ENCODE assay signal across 9 cellular contexts in genomic region chr12:56338643-56339422, GRCh38. TPM values are rescaled to one million over a fixed set of nuclear protein-coding genes. Genes with fewer than 3 reads are reported as not detected.
A peak's percentile ranks its signal among the peaks of the same experiment; 100 is the strongest.
DNase-seq lines count a peak whose midpoint lies in the region; ATAC-seq and TF ChIP-seq lines count a peak whose summit lies in the region.
"Had no signal": no experiment of that assay in that cellular context is flagged by ENCODE, and none has a peak within 500 bp of the region (broad histone marks: within the 10 kb centered on the region; RNA-seq: fewer than 3 reads in every experiment).

A gene with protein sequence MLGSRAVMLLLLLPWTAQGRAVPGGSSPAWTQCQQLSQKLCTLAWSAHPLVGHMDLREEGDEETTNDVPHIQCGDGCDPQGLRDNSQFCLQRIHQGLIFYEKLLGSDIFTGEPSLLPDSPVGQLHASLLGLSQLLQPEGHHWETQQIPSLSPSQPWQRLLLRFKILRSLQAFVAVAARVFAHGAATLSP (plus strand): TSS chr12:56338884. CDS start chr12:56339045, 161 bp downstream.

- CTCF ChIA-PET in activated CD8-positive, alpha-beta T cell treated with anti-CD3 and anti-CD28 coated beads for 36 hours (lab: Charles Lee) = interaction anchor here (0.8 to 2.1 kb wide), 8 partner anchors 11 to 149 kb away, joined by 3 to 12 read pairs (median 4); partner anchors contain the start of genes CNPY2, SMARCC2 and STAT2

- H3K9ac ChIP-seq in ES-I3 (ENCODE audit: low read depth, low read length) = peak within 1 kb of the TSS; percentile 34; the same call in 1 of the 2 replicates
- H3K9ac ChIP-seq in HUES64 (ENCODE audit: low read depth, low read length) = peak within 1 kb of the TSS; percentile 25

- H3K9me3 ChIP-seq in ES-I3 (ENCODE audit: control insufficient read depth, insufficient read depth, low read length) = no peaks in the 10 kb centered on the region
- no peaks in the 10 kb centered on the region for H3K9me3 ChIP-seq in HUES64 (ENCODE audit: insufficient read depth, low read depth, low read length)
- no peaks in the 10 kb centered on the region for H3K9me3 ChIP-seq in testis
- H3K9me3 ChIP-seq: pancreas had no signal

- H3K27ac ChIP-seq in HUES64 (ENCODE audit: low read depth, low read length) = peak within 1 kb of the TSS; percentile 63; the same call in 1 of the 2 replicates
- H3K27ac ChIP-seq in testis = no peak within 1 kb of the TSS

- H3K27me3 Mint-ChIP-seq in activated CD8-positive, alpha-beta T cell treated with anti-CD3 and anti-CD28 coated beads for 36 hours = no peaks in the 10 kb centered on the region

- POLR2A ChIA-PET in activated CD8-positive, alpha-beta T cell treated with anti-CD3 and anti-CD28 coated beads for 36 hours (lab: Charles Lee) = interaction anchor here (0.5 to 5.6 kb wide), 17 partner anchors 11 to 740 kb away, joined by 3 to 49 read pairs (median 4); partner anchors contain the start of genes BAZ2A, CNPY2, CS and NEMP1

- no peak for TF ChIP-seq POLR2A in testis (IDR thresholded peaks at IDR 0.05)

- peak; percentile 81 for ATAC-seq in activated CD8-positive, alpha-beta T cell treated with anti-CD3 and anti-CD28 coated beads for 36 hours
- ATAC-seq in esophagus mucosa = peak; percentile 42

- H3K4me1 ChIP-seq in ES-I3 (ENCODE audit: insufficient read depth, low read length) (peaks cover 27% of the 10 kb centered on the region), HUES64 (ENCODE audit: insufficient read depth, low read length) (peaks cover 23% of the 10 kb centered on the region), testis (no peaks in the 10 kb centered on the region)
- H3K4me1 ChIP-seq: pancreas had no signal

- H3K9me3 Mint-ChIP-seq in activated CD8-positive, alpha-beta T cell treated with anti-CD3 and anti-CD28 coated beads for 36 hours = no peaks in the 10 kb centered on the region

- peaks cover 41% of the 10 kb centered on the region for H3K4me1 Mint-ChIP-seq in activated CD8-positive, alpha-beta T cell treated with anti-CD3 and anti-CD28 coated beads for 36 hours (ENCODE audit: low read depth)

- H3K27me3 ChIP-seq in HUES64 (ENCODE audit: insufficient read depth, low read length) (no peaks in the 10 kb centered on the region), testis (no peaks in the 10 kb centered on the region)
- H3K27me3 ChIP-seq: pancreas had no signal

- WGBS in HUES64 = 20% methylated on average over 8 of the region's 8 CpGs
- WGBS in testis, 2 donors = 56 to 59% methylated on average over 8 of the region's 8 CpGs

- peaks cover 3% of the 10 kb centered on the region; the same call in 1 of the 2 replicates for H3K36me3 ChIP-seq in ES-I3 (ENCODE audit: insufficient read depth, low read length)
- H3K36me3 ChIP-seq in HUES64 (ENCODE audit: insufficient read depth, low read length) = peaks cover 22% of the 10 kb centered on the region
- no peaks in the 10 kb centered on the region for H3K36me3 ChIP-seq in testis (ENCODE audit: low read depth, missing control alignments)

- H3K4me3 Mint-ChIP-seq in activated CD8-positive, alpha-beta T cell treated with anti-CD3 and anti-CD28 coated beads for 36 hours = peak within 1 kb of the TSS; percentile 79

- H3K4me3 ChIP-seq in HUES64 (ENCODE audit: low read length) (peak within 1 kb of the TSS; percentile 17; the same call in 1 of the 2 replicates), testis (no peak within 1 kb of the TSS)
- H3K4me3 ChIP-seq: pancreas had no signal

- peaks cover 23% of the 10 kb centered on the region for H3K36me3 Mint-ChIP-seq in activated CD8-positive, alpha-beta T cell treated with anti-CD3 and anti-CD28 coated beads for 36 hours (ENCODE audit: low read depth)

- peak within 1 kb of the TSS; percentile 98 for H3K27ac Mint-ChIP-seq in activated CD8-positive, alpha-beta T cell treated with anti-CD3 and anti-CD28 coated beads for 36 hours

- DNase-seq in activated CD8-positive, alpha-beta T cell treated with anti-CD3 and anti-CD28 coated beads for 36 hours = peak; percentile 96
- DNase-seq in stimulated activated CD8-positive, alpha-beta memory T cell treated with anti-CD3 and anti-CD28 coated beads, Interleukin-12 subunit alpha, Interleukin-12 subunit beta, amount 100 ng/mL, for 24 hours (ENCODE audit: extremely low read depth) = peak; percentile 76
- DNase-seq in nucleus accumbens (lab: John Stamatoyannopoulos, UW) = no peak
- DNase-seq in testis = no peak
- DNase-seq in MV-4-11 (lab: John Stamatoyannopoulos, UW) = no peak
- DNase-seq: pancreas had no signal

- intact Hi-C loops in activated CD8-positive, alpha-beta T cell treated with anti-CD3 and anti-CD28 coated beads for 36 hours (cut with micrococcal nuclease) = loop anchor here (2.0 kb wide), 1 partner anchor 20 kb away; no protein-coding TSS in a partner anchor
- intact Hi-C loops in testis (cut with DNase I; ENCODE audit: low total_unique reads) = no loop called here

- no peak for TF ChIP-seq CTCF in activated CD8-positive, alpha-beta T cell treated with anti-CD3 and anti-CD28 coated beads for 36 hours (IDR thresholded peaks at IDR 0.05)
- TF ChIP-seq CTCF in testis (IDR thresholded peaks at IDR 0.05) = no peak

RNA-seq across cellular contexts. Expression of the gene that starts here (rescaled TPM):
- 2.3 TPM for polyA plus RNA-seq in HUES64 (2013, experiment 1 of 2)
- polyA plus RNA-seq in HUES64 (2013, experiment 2 of 2) = 2.3 TPM
- total RNA-seq in activated CD8-positive, alpha-beta T cell treated with anti-CD3 and anti-CD28 coated beads for 36 hours = 10 to 100 TPM; 41.3 to 41.5 TPM
- 1.8 TPM for total RNA-seq in esophagus mucosa
- 1 to 10 TPM; 8.1 to 8.4 TPM for total RNA-seq in testis
- polyA plus RNA-seq in testis (ENCODE audit: insufficient read depth, low read depth, low replicate concordance) = 34.9 TPM

Comparison
In these comparisons a context has a peak if more than half of its experiments do, and no peak if none do; other contexts are left out.
1. RNA of the gene that starts here (total RNA-seq): 41.3 to 41.5 TPM in activated CD8-positive, alpha-beta T cell treated with anti-CD3 and anti-CD28 coated beads for 36 hours; 8.1 to 8.4 TPM in testis and 1.8 TPM in esophagus mucosa (single experiment); every median in the first group is over 4 times any median in the second.
2. DNase-seq: peak in activated CD8-positive, alpha-beta T cell treated with anti-CD3 and anti-CD28 coated beads for 36 hours (single experiment) and stimulated activated CD8-positive, alpha-beta memory T cell treated with anti-CD3 and anti-CD28 coated beads, Interleukin-12 subunit alpha, Interleukin-12 subunit beta, amount 100 ng/mL, for 24 hours (single experiment); none in nucleus accumbens (0 of 56), testis (single experiment) and MV-4-11 (single experiment).